23 cellular contexts compared by ENCODE assay signal in genomic region chr10:49230004-49230403, GRCh38. TPM values are rescaled to one million over a fixed set of nuclear protein-coding genes. Genes with fewer than 3 reads are reported as not detected.
A peak's percentile ranks its signal among the peaks of the same experiment; 100 is the strongest.
DNase-seq lines count a peak whose midpoint lies in the region; TF ChIP-seq lines count a peak whose summit lies in the region.
"Had no signal": no experiment of that assay in that cellular context is flagged by ENCODE, and none has a peak within 500 bp of the region (broad histone marks: within the 10 kb centered on the region; RNA-seq: fewer than 3 reads in every experiment).

No MANE protein-coding gene starts in this region.

- no peaks in the 10 kb centered on the region for H3K27me3 ChIP-seq in thyroid gland
- H3K27me3 ChIP-seq: Peyer's patch had no signal

- DNase-seq in NCI-H1417 (lab: John Stamatoyannopoulos, UW) (peak in 2 of 3 experiments; percentile 26 to 37), NCI-H1417 treated with DMSO at 0.1 percent for 48 hours (lab: John Stamatoyannopoulos, UW) (no peak), NCI-H187 treated with DMSO at 0.1 percent for 48 hours (lab: John Stamatoyannopoulos, UW) (peak; percentile 5), NCI-H69 (lab: John Stamatoyannopoulos, UW) (peak; percentile 19), thyroid gland (peak; percentile 15 to 33), NCI-H2196 (lab: John Stamatoyannopoulos, UW; ENCODE audit: unreplicated experiment) (no peak), retina (no peak)
- no peak for DNase-seq in activated effector memory CD4-positive, alpha-beta T cell treated with anti-CD3 and anti-CD28 coated beads, Interleukin-2, amount 50 U/mL, for 16 hours
- DNase-seq: AML-193; NCI-H1694; NCI-H2107; NK-92 treated with Interleukin-12 subunit alpha and Interleukin-12 subunit beta, amount 100 ng/mL, for 24 hours; Peyer's patch; Right ventricle myocardium superior had no signal

- TF ChIP-seq POLR2A in thyroid gland (IDR thresholded peaks at IDR 0.05): no peak

- WGBS in thyroid gland, 2 donors: 41 to 59% methylated on average over 7 of the region's 7 CpGs

- no peak overlapping the region for H3K27ac ChIP-seq in thyroid gland
- H3K27ac ChIP-seq: 22Rv1, C4-2B, HL-60, KMS-11, Peyer's patch, SK-N-MC had no signal

- intact Hi-C loops in thyroid gland (cut with DNase I): no loop called here

- no peak for TF ChIP-seq CTCF in thyroid gland (IDR thresholded peaks at IDR 0.05)

- no peaks in the 10 kb centered on the region for H3K9me3 ChIP-seq in thyroid gland
- H3K9me3 ChIP-seq: HAP-1, Peyer's patch had no signal

- H3K4me3 ChIP-seq in thyroid gland (replicated peaks in 1 of 3): no peak overlapping the region
- H3K4me3 ChIP-seq: GM12878, HAP-1, Peyer's patch, SK-N-MC had no signal

- H3K36me3 ChIP-seq in thyroid gland: no peaks in the 10 kb centered on the region
- H3K36me3 ChIP-seq: HAP-1, Peyer's patch had no signal

- no peaks in the 10 kb centered on the region for H3K4me1 ChIP-seq in thyroid gland
- H3K4me1 ChIP-seq: HAP-1, Peyer's patch had no signal

RNA-seq across cellular contexts. Expression of gene TMEM273, which starts 41.8 kb away (rescaled TPM):
- total RNA-seq in thyroid gland: 10 to 100 TPM in 3 of 4 donors, 1 to 10 TPM in 1; 4.2 to 15.0 (median 13.2) TPM
- total RNA-seq: HT1080, NCI-H460 had no signal

Comparison
In these comparisons a context has a peak if more than half of its experiments do, and no peak if none do; other contexts are left out.
1. DNase-seq: peak in NCI-H1417 (2 of 3), NCI-H187 treated with DMSO at 0.1 percent for 48 hours (single experiment), NCI-H69 (single experiment) and thyroid gland (2 of 2); none in NCI-H1417 treated with DMSO at 0.1 percent for 48 hours (single experiment), NCI-H2196 (single experiment), retina (single experiment) and activated effector memory CD4-positive, alpha-beta T cell treated with anti-CD3 and anti-CD28 coated beads, Interleukin-2, amount 50 U/mL, for 16 hours (single experiment).